8 cellular contexts compared by ENCODE assay signal in genomic region chr12:53746592-53747491, GRCh38. TPM values are rescaled to one million over a fixed set of nuclear protein-coding genes. Genes with fewer than 3 reads are reported as not detected.
DNase-seq lines count a peak whose midpoint lies in the region; ATAC-seq, FAIRE-seq and TF ChIP-seq lines count a peak whose summit lies in the region.

No MANE protein-coding gene starts in this region.

- no peaks in the 10 kb centered on the region for H3K36me3 Mint-ChIP-seq in activated T-helper 17 cell treated with anti-CD3 and anti-CD28 coated beads, Interleukin-2, amount 50 U/mL, for 72 hours (ENCODE audit: low read depth)
- H3K36me3 Mint-ChIP-seq in neural crest cell (ENCODE audit: low read depth) = no peaks in the 10 kb centered on the region

- H2AFZ ChIP-seq in fibroblast of lung (ENCODE audit: low read length) = peak overlapping the region; percentile 9

- peak overlapping the region; percentile 37 for H3K4me3 Mint-ChIP-seq in activated T-helper 17 cell treated with anti-CD3 and anti-CD28 coated beads, Interleukin-2, amount 50 U/mL, for 72 hours
- H3K4me3 Mint-ChIP-seq in neural crest cell = peak overlapping the region; percentile 76

- H3K9ac ChIP-seq in fibroblast of lung (ENCODE audit: insufficient read depth, low read length) = no peak overlapping the region

- no peaks in the 10 kb centered on the region for H3K9me3 Mint-ChIP-seq in activated T-helper 17 cell treated with anti-CD3 and anti-CD28 coated beads, Interleukin-2, amount 50 U/mL, for 72 hours
- no peaks in the 10 kb centered on the region for H3K9me3 Mint-ChIP-seq in neural crest cell

- DNase-seq in GM12891 (ENCODE audit: insufficient read length, low spot score) = peak; percentile 71
- DNase-seq in MG63 = peak; percentile 87
- DNase-seq in RWPE1 (ENCODE audit: low spot score) = peak; percentile 86
- peak; percentile 78 to 91 for DNase-seq in fibroblast of lung (ENCODE audit: low read depth in 2 of 2)
- peak; percentile 97 for DNase-seq in neural crest cell (ENCODE audit: low read depth, low spot score)
- peak; percentile 79 for DNase-seq in stimulated activated naive CD4-positive, alpha-beta T cell treated with Interleukin-2 at 50 U/mL for 16 hours (lab: John Stamatoyannopoulos, UW)

- H3K27ac Mint-ChIP-seq in activated T-helper 17 cell treated with anti-CD3 and anti-CD28 coated beads, Interleukin-2, amount 50 U/mL, for 72 hours = no peak overlapping the region
- no peak overlapping the region for H3K27ac Mint-ChIP-seq in neural crest cell (ENCODE audit: unreplicated experiment)

- peak; percentile 87 for ATAC-seq in activated T-helper 17 cell treated with anti-CD3 and anti-CD28 coated beads, Interleukin-2, amount 50 U/mL, for 72 hours (replicated peaks)
- no peak for ATAC-seq in HG03354 (IDR thresholded peaks at IDR 0.05; ENCODE audit: poor library complexity, severe bottlenecking, unreplicated experiment)

- H3K27ac ChIP-seq in RWPE1 (no peak overlapping the region), fibroblast of lung (ENCODE audit: insufficient read depth, low read length) (no peak overlapping the region)

- FAIRE-seq in GM12891 (lab: Jason Lieb, UNC) = peak; percentile 72

- H3K27me3 Mint-ChIP-seq in activated T-helper 17 cell treated with anti-CD3 and anti-CD28 coated beads, Interleukin-2, amount 50 U/mL, for 72 hours = peaks cover 20% of the 10 kb centered on the region
- peaks cover 3% of the 10 kb centered on the region for H3K27me3 Mint-ChIP-seq in neural crest cell (ENCODE audit: low read depth)

- H3K27me3 ChIP-seq in MG63 (no peaks in the 10 kb centered on the region), fibroblast of lung (ENCODE audit: control insufficient read depth, insufficient read depth, low read length) (peaks cover 60% of the 10 kb centered on the region)

- peaks cover 5% of the 10 kb centered on the region for H3K4me1 ChIP-seq in fibroblast of lung (ENCODE audit: control insufficient read depth, extremely low read depth, insufficient read depth, low read length)

- peaks cover 11% of the 10 kb centered on the region for H3K4me1 Mint-ChIP-seq in activated T-helper 17 cell treated with anti-CD3 and anti-CD28 coated beads, Interleukin-2, amount 50 U/mL, for 72 hours
- H3K4me1 Mint-ChIP-seq in neural crest cell = peaks cover 3% of the 10 kb centered on the region

- CTCF ChIA-PET in RWPE1 (lab: Yijun Ruan, JAX) = interaction anchor here (0.6 to 6.5 kb wide), 53 partner anchors 10 to 1307 kb away, joined by 3 to 68 read pairs (median 5); partner anchors contain the start of genes CALCOCO1, HOXC10, HOXC12 and HOXC6

- no peaks in the 10 kb centered on the region for H3K9me3 ChIP-seq in MG63
- no peaks in the 10 kb centered on the region for H3K9me3 ChIP-seq in fibroblast of lung (ENCODE audit: control insufficient read depth, insufficient read depth, low read depth, low read length)

- TF ChIP-seq CTCF in RWPE1 (conservative IDR thresholded peaks at IDR 0.05; ENCODE audit: low read depth) (peak; percentile 100), fibroblast of lung (conservative IDR thresholded peaks at IDR 0.05 in 1 of 2, IDR thresholded peaks at IDR 0.05 in 1 of 2; ENCODE audit: low read depth in 1 of 2, low read length in 2 of 2) (peak; percentile 100), neural crest cell (conservative IDR thresholded peaks at IDR 0.05) (peak; percentile 100)

- H3K36me3 ChIP-seq in MG63 (no peaks in the 10 kb centered on the region), fibroblast of lung (ENCODE audit: control insufficient read depth, insufficient read depth, low read length) (no peaks in the 10 kb centered on the region)

- no peak overlapping the region for H3K4me3 ChIP-seq in MG63
- H3K4me3 ChIP-seq in fibroblast of lung (replicated peaks in 1 of 4; ENCODE audit: control extremely low read depth in 1 of 4, insufficient read depth in 1 of 4, low read depth in 3 of 4, low read length in 4 of 4) = no peak overlapping the region

- H3K79me2 ChIP-seq in fibroblast of lung (ENCODE audit: control insufficient read depth, insufficient read depth, low read length) = no peaks in the 10 kb centered on the region

- no peaks in the 10 kb centered on the region for H4K20me1 ChIP-seq in fibroblast of lung (ENCODE audit: control insufficient read depth, extremely low read depth, insufficient read depth, low read length)

- POLR2A ChIA-PET in RWPE1 (lab: Yijun Ruan, JAX; ENCODE audit: low non-redundant PET) = no interaction called here

- H3K4me2 ChIP-seq in fibroblast of lung (ENCODE audit: extremely low read depth, insufficient read depth, low read length) = no peak overlapping the region

- TF ChIP-seq POLR2A in GM12891 (IDR thresholded peaks at IDR 0.05; ENCODE audit: low read depth, low read length) = no peak

TF ChIP-seq in GM12891, 5 proteins besides CTCF, POLR2A, EP300 and RAD21:
- TF ChIP-seq TAF1 (IDR thresholded peaks at IDR 0.05; ENCODE audit: low read depth, low read length) (no peak), POU2F2 (IDR thresholded peaks at IDR 0.05; ENCODE audit: low read depth, low read length) (peak; percentile 74; the same call in 1 of the 2 replicates)

RNA-seq across cellular contexts. Expression of gene CISTR, which starts 4.9 kb away (rescaled TPM):
- not detected for polyA plus RNA-seq in GM12891 (2012; ENCODE audit: low read depth, missing spikeins)
- not detected in 2 replicates for total RNA-seq in MG63 (2014; rRNA removed; shearing (Covaris generic); ENCODE audit: low replicate concordance)
- total RNA-seq in activated T-helper 17 cell treated with anti-CD3 and anti-CD28 coated beads, Interleukin-2, amount 50 U/mL, for 72 hours = not detected
- not detected in 2 replicates for total RNA-seq in fibroblast of lung
- polyA plus RNA-seq in fibroblast of lung = not detected in 2 replicates
- not detected in 2 replicates for polyA plus RNA-seq in fibroblast of lung (2012)
- polyA minus RNA-seq in fibroblast of lung (ENCODE audit: low replicate concordance) = not detected in 2 replicates
- 0.61 TPM in 1 of 2 replicates, not detected in the other for total RNA-seq in neural crest cell

RNA-seq across cellular contexts. Expression of gene CALCOCO1, which starts 19.6 kb away (rescaled TPM):
- 28.4 TPM for polyA plus RNA-seq in GM12891 (2012; ENCODE audit: low read depth, missing spikeins)
- total RNA-seq in MG63 (2014; rRNA removed; shearing (Covaris generic); ENCODE audit: low replicate concordance) = 35.7 and 42.4 TPM in 2 replicates
- total RNA-seq in activated T-helper 17 cell treated with anti-CD3 and anti-CD28 coated beads, Interleukin-2, amount 50 U/mL, for 72 hours = 100 to 1,000 TPM in 1 of 2 donors, 10 to 100 TPM in 1; 29.6 to 118 TPM
- total RNA-seq in fibroblast of lung = 116 and 118 TPM in 2 replicates
- 74.6 and 125 TPM in 2 replicates for polyA plus RNA-seq in fibroblast of lung
- polyA plus RNA-seq in fibroblast of lung (2012) = 61.5 and 104 TPM in 2 replicates
- polyA minus RNA-seq in fibroblast of lung (ENCODE audit: low replicate concordance) = 151 and 292 TPM in 2 replicates
- total RNA-seq in neural crest cell = 32.0 and 34.0 TPM in 2 replicates
